1 cellular context compared by ENCODE assay signal in the genomic region with DNA sequence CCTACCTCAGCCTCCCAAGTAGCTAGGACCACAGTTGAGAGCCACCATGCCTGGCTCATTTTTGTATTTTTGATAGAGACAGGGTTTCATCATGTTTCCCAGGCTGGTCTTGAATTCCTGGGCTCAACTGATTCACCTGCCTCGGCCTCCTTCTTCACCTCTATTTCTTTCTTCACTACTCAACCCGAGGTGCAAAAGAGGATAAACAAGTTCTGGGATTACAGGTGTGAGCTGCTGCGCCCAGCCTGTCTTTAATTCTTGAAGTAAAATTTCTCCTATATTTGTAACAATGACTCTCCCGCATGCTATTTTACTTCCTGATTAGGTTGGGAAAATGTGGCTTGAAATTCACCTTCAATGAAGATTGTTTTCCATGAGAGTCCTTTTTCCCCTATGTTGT.
TF ChIP-seq lines count a peak whose summit lies in the region.

No MANE protein-coding gene starts in this region.

TF ChIP-seq in SK-N-SH treated with all-trans-retinoic acid at 6 μM for 48 hours, 23 proteins besides CTCF, POLR2A, EP300 and RAD21 (continued from another document):
- TF ChIP-seq, protein P1, sequence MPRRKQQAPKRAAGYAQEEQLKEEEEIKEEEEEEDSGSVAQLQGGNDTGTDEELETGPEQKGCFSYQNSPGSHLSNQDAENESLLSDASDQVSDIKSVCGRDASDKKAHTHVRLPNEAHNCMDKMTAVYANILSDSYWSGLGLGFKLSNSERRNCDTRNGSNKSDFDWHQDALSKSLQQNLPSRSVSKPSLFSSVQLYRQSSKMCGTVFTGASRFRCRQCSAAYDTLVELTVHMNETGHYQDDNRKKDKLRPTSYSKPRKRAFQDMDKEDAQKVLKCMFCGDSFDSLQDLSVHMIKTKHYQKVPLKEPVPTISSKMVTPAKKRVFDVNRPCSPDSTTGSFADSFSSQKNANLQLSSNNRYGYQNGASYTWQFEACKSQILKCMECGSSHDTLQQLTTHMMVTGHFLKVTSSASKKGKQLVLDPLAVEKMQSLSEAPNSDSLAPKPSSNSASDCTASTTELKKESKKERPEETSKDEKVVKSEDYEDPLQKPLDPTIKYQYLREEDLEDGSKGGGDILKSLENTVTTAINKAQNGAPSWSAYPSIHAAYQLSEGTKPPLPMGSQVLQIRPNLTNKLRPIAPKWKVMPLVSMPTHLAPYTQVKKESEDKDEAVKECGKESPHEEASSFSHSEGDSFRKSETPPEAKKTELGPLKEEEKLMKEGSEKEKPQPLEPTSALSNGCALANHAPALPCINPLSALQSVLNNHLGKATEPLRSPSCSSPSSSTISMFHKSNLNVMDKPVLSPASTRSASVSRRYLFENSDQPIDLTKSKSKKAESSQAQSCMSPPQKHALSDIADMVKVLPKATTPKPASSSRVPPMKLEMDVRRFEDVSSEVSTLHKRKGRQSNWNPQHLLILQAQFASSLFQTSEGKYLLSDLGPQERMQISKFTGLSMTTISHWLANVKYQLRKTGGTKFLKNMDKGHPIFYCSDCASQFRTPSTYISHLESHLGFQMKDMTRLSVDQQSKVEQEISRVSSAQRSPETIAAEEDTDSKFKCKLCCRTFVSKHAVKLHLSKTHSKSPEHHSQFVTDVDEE (CRISPR knock-in tag; IDR thresholded peaks at IDR 0.05), result no peak
